Comparison of ENCODE assay signal across 2 cellular contexts in the genomic region with DNA sequence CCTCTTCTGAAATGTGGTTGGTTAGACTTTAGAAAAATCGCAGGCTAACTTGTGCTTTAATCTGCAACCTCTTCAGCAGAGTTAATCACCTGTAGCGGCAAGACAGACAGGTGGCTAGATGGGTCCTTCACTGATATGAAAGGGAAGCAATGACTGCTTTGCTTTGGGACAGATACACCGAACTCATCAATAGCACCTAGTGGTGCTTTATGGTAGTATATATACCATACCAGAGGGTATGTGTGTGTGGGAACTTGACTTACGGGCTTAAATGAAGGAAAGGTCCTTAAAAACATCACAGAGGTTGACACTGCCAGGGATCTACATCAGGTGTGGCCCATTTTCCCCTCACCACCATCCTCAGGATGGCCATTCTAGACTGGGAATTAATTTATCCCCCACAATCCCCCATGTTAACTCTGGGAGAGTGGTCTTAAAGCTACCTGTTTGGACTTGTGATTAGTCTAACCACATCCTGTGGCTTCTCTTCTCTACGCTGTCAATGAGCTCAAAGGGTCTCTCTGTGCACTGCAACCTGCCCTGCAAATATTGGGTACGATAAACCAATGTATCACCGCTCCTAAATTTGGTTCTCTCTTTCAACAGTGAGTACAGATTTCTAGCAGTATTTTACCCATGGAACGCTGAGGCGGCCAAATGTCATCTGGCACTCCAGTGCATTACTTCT.
TF ChIP-seq lines count a peak whose summit lies in the region.

No MANE protein-coding gene starts in this region.

TF ChIP-seq in HEK293, 187 proteins besides CTCF, POLR2A, EP300 and RAD21 (continued from another document and continues in another):
- TF ChIP-seq, protein P1, sequence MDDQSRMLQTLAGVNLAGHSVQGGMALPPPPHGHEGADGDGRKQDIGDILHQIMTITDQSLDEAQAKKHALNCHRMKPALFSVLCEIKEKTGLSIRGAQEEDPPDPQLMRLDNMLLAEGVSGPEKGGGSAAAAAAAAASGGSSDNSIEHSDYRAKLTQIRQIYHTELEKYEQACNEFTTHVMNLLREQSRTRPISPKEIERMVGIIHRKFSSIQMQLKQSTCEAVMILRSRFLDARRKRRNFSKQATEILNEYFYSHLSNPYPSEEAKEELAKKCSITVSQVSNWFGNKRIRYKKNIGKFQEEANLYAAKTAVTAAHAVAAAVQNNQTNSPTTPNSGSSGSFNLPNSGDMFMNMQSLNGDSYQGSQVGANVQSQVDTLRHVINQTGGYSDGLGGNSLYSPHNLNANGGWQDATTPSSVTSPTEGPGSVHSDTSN (CRISPR knock-in tag; IDR thresholded peaks at IDR 0.05), result no peak
- TF ChIP-seq ZNF416 (tag by site-specific recombination; IDR thresholded peaks at IDR 0.05) (no peak), ZNF19 (tag by site-specific recombination; IDR thresholded peaks at IDR 0.05; ENCODE audit: low read depth) (no peak), ZNF266 (tag by site-specific recombination; IDR thresholded peaks at IDR 0.05; ENCODE audit: low read depth) (no peak), ZNF792 (tag by site-specific recombination; IDR thresholded peaks at IDR 0.05) (no peak), TCF7L2 (IDR thresholded peaks at IDR 0.05; ENCODE audit: borderline replicate concordance, low read depth, low read length) (no peak), ZNF404 (tag by site-specific recombination; IDR thresholded peaks at IDR 0.05) (no peak), ZNF623 (tag by site-specific recombination; IDR thresholded peaks at IDR 0.05) (no peak), ZNF501 (tag by site-specific recombination; IDR thresholded peaks at IDR 0.05) (no peak), ZNF654 (tag by site-specific recombination; IDR thresholded peaks at IDR 0.05; ENCODE audit: low read depth) (no peak)
- TF ChIP-seq, protein P2, sequence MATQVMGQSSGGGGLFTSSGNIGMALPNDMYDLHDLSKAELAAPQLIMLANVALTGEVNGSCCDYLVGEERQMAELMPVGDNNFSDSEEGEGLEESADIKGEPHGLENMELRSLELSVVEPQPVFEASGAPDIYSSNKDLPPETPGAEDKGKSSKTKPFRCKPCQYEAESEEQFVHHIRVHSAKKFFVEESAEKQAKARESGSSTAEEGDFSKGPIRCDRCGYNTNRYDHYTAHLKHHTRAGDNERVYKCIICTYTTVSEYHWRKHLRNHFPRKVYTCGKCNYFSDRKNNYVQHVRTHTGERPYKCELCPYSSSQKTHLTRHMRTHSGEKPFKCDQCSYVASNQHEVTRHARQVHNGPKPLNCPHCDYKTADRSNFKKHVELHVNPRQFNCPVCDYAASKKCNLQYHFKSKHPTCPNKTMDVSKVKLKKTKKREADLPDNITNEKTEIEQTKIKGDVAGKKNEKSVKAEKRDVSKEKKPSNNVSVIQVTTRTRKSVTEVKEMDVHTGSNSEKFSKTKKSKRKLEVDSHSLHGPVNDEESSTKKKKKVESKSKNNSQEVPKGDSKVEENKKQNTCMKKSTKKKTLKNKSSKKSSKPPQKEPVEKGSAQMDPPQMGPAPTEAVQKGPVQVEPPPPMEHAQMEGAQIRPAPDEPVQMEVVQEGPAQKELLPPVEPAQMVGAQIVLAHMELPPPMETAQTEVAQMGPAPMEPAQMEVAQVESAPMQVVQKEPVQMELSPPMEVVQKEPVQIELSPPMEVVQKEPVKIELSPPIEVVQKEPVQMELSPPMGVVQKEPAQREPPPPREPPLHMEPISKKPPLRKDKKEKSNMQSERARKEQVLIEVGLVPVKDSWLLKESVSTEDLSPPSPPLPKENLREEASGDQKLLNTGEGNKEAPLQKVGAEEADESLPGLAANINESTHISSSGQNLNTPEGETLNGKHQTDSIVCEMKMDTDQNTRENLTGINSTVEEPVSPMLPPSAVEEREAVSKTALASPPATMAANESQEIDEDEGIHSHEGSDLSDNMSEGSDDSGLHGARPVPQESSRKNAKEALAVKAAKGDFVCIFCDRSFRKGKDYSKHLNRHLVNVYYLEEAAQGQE (tag by site-specific recombination; IDR thresholded peaks at IDR 0.05), result no peak
- TF ChIP-seq, protein P3, sequence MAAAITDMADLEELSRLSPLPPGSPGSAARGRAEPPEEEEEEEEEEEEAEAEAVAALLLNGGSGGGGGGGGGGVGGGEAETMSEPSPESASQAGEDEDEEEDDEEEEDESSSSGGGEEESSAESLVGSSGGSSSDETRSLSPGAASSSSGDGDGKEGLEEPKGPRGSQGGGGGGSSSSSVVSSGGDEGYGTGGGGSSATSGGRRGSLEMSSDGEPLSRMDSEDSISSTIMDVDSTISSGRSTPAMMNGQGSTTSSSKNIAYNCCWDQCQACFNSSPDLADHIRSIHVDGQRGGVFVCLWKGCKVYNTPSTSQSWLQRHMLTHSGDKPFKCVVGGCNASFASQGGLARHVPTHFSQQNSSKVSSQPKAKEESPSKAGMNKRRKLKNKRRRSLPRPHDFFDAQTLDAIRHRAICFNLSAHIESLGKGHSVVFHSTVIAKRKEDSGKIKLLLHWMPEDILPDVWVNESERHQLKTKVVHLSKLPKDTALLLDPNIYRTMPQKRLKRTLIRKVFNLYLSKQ (tag by site-specific recombination; IDR thresholded peaks at IDR 0.05; ENCODE audit: borderline replicate concordance), result no peak
- TF ChIP-seq, protein P4, sequence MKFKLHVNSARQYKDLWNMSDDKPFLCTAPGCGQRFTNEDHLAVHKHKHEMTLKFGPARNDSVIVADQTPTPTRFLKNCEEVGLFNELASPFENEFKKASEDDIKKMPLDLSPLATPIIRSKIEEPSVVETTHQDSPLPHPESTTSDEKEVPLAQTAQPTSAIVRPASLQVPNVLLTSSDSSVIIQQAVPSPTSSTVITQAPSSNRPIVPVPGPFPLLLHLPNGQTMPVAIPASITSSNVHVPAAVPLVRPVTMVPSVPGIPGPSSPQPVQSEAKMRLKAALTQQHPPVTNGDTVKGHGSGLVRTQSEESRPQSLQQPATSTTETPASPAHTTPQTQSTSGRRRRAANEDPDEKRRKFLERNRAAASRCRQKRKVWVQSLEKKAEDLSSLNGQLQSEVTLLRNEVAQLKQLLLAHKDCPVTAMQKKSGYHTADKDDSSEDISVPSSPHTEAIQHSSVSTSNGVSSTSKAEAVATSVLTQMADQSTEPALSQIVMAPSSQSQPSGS (tag by site-specific recombination; IDR thresholded peaks at IDR 0.05; ENCODE audit: low read depth), result no peak

TF ChIP-seq in WTC11, 78 proteins besides CTCF, POLR2A, EP300 and RAD21 (continued from another document):
- TF ChIP-seq, protein P5, sequence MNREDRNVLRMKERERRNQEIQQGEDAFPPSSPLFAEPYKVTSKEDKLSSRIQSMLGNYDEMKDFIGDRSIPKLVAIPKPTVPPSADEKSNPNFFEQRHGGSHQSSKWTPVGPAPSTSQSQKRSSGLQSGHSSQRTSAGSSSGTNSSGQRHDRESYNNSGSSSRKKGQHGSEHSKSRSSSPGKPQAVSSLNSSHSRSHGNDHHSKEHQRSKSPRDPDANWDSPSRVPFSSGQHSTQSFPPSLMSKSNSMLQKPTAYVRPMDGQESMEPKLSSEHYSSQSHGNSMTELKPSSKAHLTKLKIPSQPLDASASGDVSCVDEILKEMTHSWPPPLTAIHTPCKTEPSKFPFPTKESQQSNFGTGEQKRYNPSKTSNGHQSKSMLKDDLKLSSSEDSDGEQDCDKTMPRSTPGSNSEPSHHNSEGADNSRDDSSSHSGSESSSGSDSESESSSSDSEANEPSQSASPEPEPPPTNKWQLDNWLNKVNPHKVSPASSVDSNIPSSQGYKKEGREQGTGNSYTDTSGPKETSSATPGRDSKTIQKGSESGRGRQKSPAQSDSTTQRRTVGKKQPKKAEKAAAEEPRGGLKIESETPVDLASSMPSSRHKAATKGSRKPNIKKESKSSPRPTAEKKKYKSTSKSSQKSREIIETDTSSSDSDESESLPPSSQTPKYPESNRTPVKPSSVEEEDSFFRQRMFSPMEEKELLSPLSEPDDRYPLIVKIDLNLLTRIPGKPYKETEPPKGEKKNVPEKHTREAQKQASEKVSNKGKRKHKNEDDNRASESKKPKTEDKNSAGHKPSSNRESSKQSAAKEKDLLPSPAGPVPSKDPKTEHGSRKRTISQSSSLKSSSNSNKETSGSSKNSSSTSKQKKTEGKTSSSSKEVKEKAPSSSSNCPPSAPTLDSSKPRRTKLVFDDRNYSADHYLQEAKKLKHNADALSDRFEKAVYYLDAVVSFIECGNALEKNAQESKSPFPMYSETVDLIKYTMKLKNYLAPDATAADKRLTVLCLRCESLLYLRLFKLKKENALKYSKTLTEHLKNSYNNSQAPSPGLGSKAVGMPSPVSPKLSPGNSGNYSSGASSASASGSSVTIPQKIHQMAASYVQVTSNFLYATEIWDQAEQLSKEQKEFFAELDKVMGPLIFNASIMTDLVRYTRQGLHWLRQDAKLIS (CRISPR knock-in tag; IDR thresholded peaks at IDR 0.05; ENCODE audit: borderline replicate concordance), result no peak
- no peak for TF ChIP-seq SOX15 (CRISPR knock-in tag; IDR thresholded peaks at IDR 0.05)
- no peak for TF ChIP-seq ZNF263 (CRISPR knock-in tag; IDR thresholded peaks at IDR 0.05; ENCODE audit: low read depth)
- no peak for TF ChIP-seq GRHL2 (CRISPR knock-in tag; IDR thresholded peaks at IDR 0.05; ENCODE audit: insufficient replicate concordance, severe bottlenecking)
- TF ChIP-seq ZNF317 (CRISPR knock-in tag; IDR thresholded peaks at IDR 0.05; ENCODE audit: borderline replicate concordance, low read depth), result no peak
- TF ChIP-seq, protein P6, sequence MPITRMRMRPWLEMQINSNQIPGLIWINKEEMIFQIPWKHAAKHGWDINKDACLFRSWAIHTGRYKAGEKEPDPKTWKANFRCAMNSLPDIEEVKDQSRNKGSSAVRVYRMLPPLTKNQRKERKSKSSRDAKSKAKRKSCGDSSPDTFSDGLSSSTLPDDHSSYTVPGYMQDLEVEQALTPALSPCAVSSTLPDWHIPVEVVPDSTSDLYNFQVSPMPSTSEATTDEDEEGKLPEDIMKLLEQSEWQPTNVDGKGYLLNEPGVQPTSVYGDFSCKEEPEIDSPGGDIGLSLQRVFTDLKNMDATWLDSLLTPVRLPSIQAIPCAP (CRISPR knock-in tag; IDR thresholded peaks at IDR 0.05), result no peak
- TF ChIP-seq ZNF416 (CRISPR knock-in tag; IDR thresholded peaks at IDR 0.05), result no peak
- TF ChIP-seq RORB (CRISPR knock-in tag; IDR thresholded peaks at IDR 0.05), result no peak
- no peak for TF ChIP-seq OVOL2 (CRISPR knock-in tag; IDR thresholded peaks at IDR 0.05; ENCODE audit: borderline replicate concordance)
- no peak for TF ChIP-seq GABPB1 (CRISPR knock-in tag; IDR thresholded peaks at IDR 0.05)
- TF ChIP-seq JAZF1 (CRISPR knock-in tag; IDR thresholded peaks at IDR 0.05), result no peak
- no peak for TF ChIP-seq NFATC4 (CRISPR knock-in tag; IDR thresholded peaks at IDR 0.05)
- TF ChIP-seq MXD4 (CRISPR knock-in tag; IDR thresholded peaks at IDR 0.05; ENCODE audit: borderline replicate concordance), result no peak
- TF ChIP-seq SP1 (CRISPR knock-in tag; conservative IDR thresholded peaks at IDR 0.05), result no peak
- no peak for TF ChIP-seq ELF4 (CRISPR knock-in tag; IDR thresholded peaks at IDR 0.05; ENCODE audit: low read depth)
- TF ChIP-seq, protein P7, sequence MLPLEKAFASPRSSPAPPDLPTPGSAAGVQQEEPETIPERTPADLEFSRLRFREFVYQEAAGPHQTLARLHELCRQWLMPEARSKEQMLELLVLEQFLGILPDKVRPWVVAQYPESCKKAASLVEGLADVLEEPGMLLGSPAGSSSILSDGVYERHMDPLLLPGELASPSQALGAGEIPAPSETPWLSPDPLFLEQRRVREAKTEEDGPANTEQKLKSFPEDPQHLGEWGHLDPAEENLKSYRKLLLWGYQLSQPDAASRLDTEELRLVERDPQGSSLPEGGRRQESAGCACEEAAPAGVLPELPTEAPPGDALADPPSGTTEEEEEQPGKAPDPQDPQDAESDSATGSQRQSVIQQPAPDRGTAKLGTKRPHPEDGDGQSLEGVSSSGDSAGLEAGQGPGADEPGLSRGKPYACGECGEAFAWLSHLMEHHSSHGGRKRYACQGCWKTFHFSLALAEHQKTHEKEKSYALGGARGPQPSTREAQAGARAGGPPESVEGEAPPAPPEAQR (CRISPR knock-in tag; IDR thresholded peaks at IDR 0.05), result no peak
